20 cellular contexts compared by ENCODE assay signal in the genomic region with DNA sequence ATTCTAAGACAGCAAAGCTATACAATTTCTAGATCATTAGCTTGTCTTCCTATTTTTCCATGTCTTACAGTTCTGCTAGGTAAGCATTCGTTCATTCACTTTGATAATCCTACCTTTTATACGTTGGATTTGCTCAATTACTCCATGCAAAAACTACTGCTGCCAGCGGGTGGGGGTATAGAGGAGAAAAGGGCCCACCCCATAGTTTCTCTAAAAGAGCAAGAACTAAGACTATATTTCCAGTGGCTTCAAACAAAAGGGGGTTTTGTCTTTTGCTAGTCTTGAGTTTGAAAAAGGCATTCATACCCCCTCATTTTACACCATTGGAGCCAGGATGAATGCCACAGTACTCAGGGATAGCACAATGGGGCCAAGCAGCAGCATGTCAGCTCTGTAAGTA.
DNase-seq lines count a peak whose midpoint lies in the region; ATAC-seq, FAIRE-seq and TF ChIP-seq lines count a peak whose summit lies in the region.
"Had no signal": no experiment of that assay in that cellular context is flagged by ENCODE, and none has a peak within 500 bp of the region (broad histone marks: within the 10 kb centered on the region; RNA-seq: fewer than 3 reads in every experiment).

No MANE protein-coding gene starts in this region.

- H3K27ac ChIP-seq in mesendoderm (ENCODE audit: low read depth, low read length), result no peak overlapping the region
- no peak overlapping the region for H3K27ac ChIP-seq in HepG2 (ENCODE audit: extremely low read length, insufficient read depth, low read length)
- H3K27ac ChIP-seq: esophagus squamous epithelium had no signal

- no peak for FAIRE-seq in HepG2 (lab: Jason Lieb, UNC)
- FAIRE-seq: islet of Langerhans had no signal

- WGBS in mesendoderm (ENCODE audit: extremely low coverage, insufficient coverage, low lambda C conversion rate), result no CpG with 5 or more reads among the region's 3 CpGs
- WGBS in HepG2 (ENCODE audit: low lambda C conversion rate), result 3% methylated on average over 3 of the region's 3 CpGs

- TF ChIP-seq CTCF in HFF-Myc (IDR thresholded peaks at IDR 0.05; ENCODE audit: low read depth, low read length, missing control alignments) (peak; percentile 17), cardiac fibroblast (IDR thresholded peaks at IDR 0.05; ENCODE audit: low read depth, low read length) (peak; percentile 16), HepG2 (CRISPR knock-in tag; IDR thresholded peaks at IDR 0.05) (no peak)

- BruUV-seq in HepG2 (replicated peaks; lab: Mats Ljungman, UMichigan), result no TSS peak

- H3K23ac ChIP-seq in mesendoderm (ENCODE audit: low read length), result no peak overlapping the region

- TF ChIP-seq POLR2A in HepG2 (IDR thresholded peaks at IDR 0.05; ENCODE audit: insufficient read depth in 1 of 2, low read depth in 2 of 2, low read length in 2 of 2), result no peak

- POLR2A ChIA-PET in HepG2 (lab: Yijun Ruan, JAX), result no interaction called here

- no peak for TF ChIP-seq EP300 in HepG2 (IDR thresholded peaks at IDR 0.05; ENCODE audit: low read depth in 2 of 2, low read length in 2 of 2)
- no peak for TF ChIP-seq EP300 in HepG2 (CRISPR knock-in tag; IDR thresholded peaks at IDR 0.05; ENCODE audit: borderline replicate concordance)

- H2AFZ ChIP-seq in HepG2 (ENCODE audit: low read length), result no peak overlapping the region

- in situ Hi-C loops in HepG2 (cut with HindIII; ENCODE audit: extremely low pct_ligation_motif_present, low pct_unique_long_range_greater_than_20kb), result no loop called here

- H2BK15ac ChIP-seq in mesendoderm (replicated peaks; ENCODE audit: low read depth), result no peak overlapping the region

- H3K36me3 ChIP-seq in mesendoderm (ENCODE audit: control insufficient read depth, insufficient read depth, low read length), result no peaks in the 10 kb centered on the region
- H3K36me3 ChIP-seq in HepG2 (replicated peaks in 1 of 2; ENCODE audit: control insufficient read depth in 1 of 2, insufficient read depth in 2 of 2, low read length in 2 of 2), result no peaks in the 10 kb centered on the region
- H3K36me3 ChIP-seq: esophagus squamous epithelium, MG63 had no signal

- no peaks in the 10 kb centered on the region for H3K9me3 ChIP-seq in HepG2 (ENCODE audit: low read length)
- H3K9me3 ChIP-seq: esophagus squamous epithelium, MG63 had no signal

- H3K4me3 ChIP-seq in HFF-Myc (replicated peaks; ENCODE audit: low read depth, low read length) (no peak overlapping the region), cardiac fibroblast (replicated peaks in 1 of 2; ENCODE audit: low read depth in 2 of 2, low read length in 2 of 2) (no peak overlapping the region), mesendoderm (ENCODE audit: low read length) (no peak overlapping the region), HepG2 (replicated peaks in 1 of 3; ENCODE audit: insufficient read depth in 1 of 3, low read depth in 2 of 3, low read length in 3 of 3) (no peak overlapping the region)
- H3K4me3 ChIP-seq: esophagus squamous epithelium, MG63 had no signal

- no peak overlapping the region for H2BK120ac ChIP-seq in mesendoderm (ENCODE audit: low read depth, low read length)

- no peak overlapping the region for H3K18ac ChIP-seq in mesendoderm (ENCODE audit: low read length)

- ATAC-seq in HG03280 (IDR thresholded peaks at IDR 0.05; ENCODE audit: unreplicated experiment) (no peak), HepG2 (no peak)
- ATAC-seq: sciatic nerve; stimulated activated naive B cell treated with anti-CD40 and anti-IgM and Interleukin-4, amounts not matched to agents 10 μg/mL and 1 μg/mL and 100 μg/mL, for 72 hours; T-cell had no signal

- no peak overlapping the region for H3K4me2 ChIP-seq in mesendoderm (ENCODE audit: low read length)
- no peak overlapping the region for H3K4me2 ChIP-seq in HepG2 (ENCODE audit: low read depth, low read length)

- H3K4me1 ChIP-seq in mesendoderm (ENCODE audit: control insufficient read depth, low read depth, low read length) (no peaks in the 10 kb centered on the region), HepG2 (ENCODE audit: insufficient read depth, low read length) (no peaks in the 10 kb centered on the region)
- H3K4me1 ChIP-seq: esophagus squamous epithelium had no signal

- no peaks in the 10 kb centered on the region for H4K20me1 ChIP-seq in HepG2 (ENCODE audit: insufficient read depth, low read length)

- no peak for TF ChIP-seq RAD21 in HepG2 (CRISPR knock-in tag; IDR thresholded peaks at IDR 0.05)

- H3K9ac ChIP-seq in mesendoderm (ENCODE audit: low read length), result no peak overlapping the region
- no peak overlapping the region for H3K9ac ChIP-seq in HepG2 (ENCODE audit: insufficient read depth, low read depth, low read length)

- intact Hi-C loops in HepG2 (cut with micrococcal nuclease; ENCODE audit: unreplicated experiment), result no loop called here

- no peak overlapping the region for H2BK5ac ChIP-seq in mesendoderm (ENCODE audit: low read length)

- H2AK5ac ChIP-seq in mesendoderm (ENCODE audit: low read length), result no peak overlapping the region

- H3K79me1 ChIP-seq in mesendoderm (ENCODE audit: low read length), result no peaks in the 10 kb centered on the region

- H3K27me3 ChIP-seq in mesendoderm (ENCODE audit: insufficient read depth, low read length, poor library complexity), result no peaks in the 10 kb centered on the region
- H3K27me3 ChIP-seq in HepG2 (ENCODE audit: control insufficient read depth in 1 of 2, insufficient read depth in 2 of 2, low read length in 2 of 2), result no peaks in the 10 kb centered on the region
- H3K27me3 ChIP-seq: esophagus squamous epithelium, MG63 had no signal

- no peak overlapping the region for H4K5ac ChIP-seq in mesendoderm (ENCODE audit: low read length)

- CTCF ChIA-PET in HepG2 (lab: Yijun Ruan, JAX; ENCODE audit: low intra/inter-chr PET ratio, low total read pairs), result no interaction called here

- H3K4ac ChIP-seq in mesendoderm (ENCODE audit: low read depth, low read length), result no peak overlapping the region

- DNase-seq in D341Med (ENCODE audit: low spot score), result peak; percentile 45
- DNase-seq in HFF-Myc (ENCODE audit: extremely low read depth, low read depth), result no peak
- no peak for DNase-seq in cardiac fibroblast (ENCODE audit: low read depth in 2 of 2)
- peak; percentile 22 for DNase-seq in mesendoderm
- DNase-seq in middle frontal gyrus (ENCODE audit: extremely low spot score, low spot score), result no peak
- no peak for DNase-seq in HepG2 (ENCODE audit: low spot score)
- no peak for DNase-seq in NOMO-1 treated with dmso at 0.1 percent for 144 hours (lab: John Stamatoyannopoulos, UW; ENCODE audit: unreplicated experiment)
- DNase-seq: activated CD4-positive, alpha-beta T cell treated with anti-CD3 and anti-CD28 coated beads, Interleukin-2, amount 10 ng/mL, durations not matched to agents 24 days and 14 days; activated effector memory CD4-positive, alpha-beta T cell treated with Interleukin-2 at 50 U/mL for 16 hours; AML-193; caudate nucleus; esophagus squamous epithelium; MG63; NCI-H187 treated with DMSO at 0.1 percent for 48 hours; SHP77; stimulated activated naive B cell treated with anti-CD40 and anti-IgM and Interleukin-4, amounts not matched to agents 10 μg/mL and 1 μg/mL and 100 μg/mL, for 72 hours; T-cell had no signal

- H3K56ac ChIP-seq in mesendoderm (ENCODE audit: low read length), result no peak overlapping the region

- H4K8ac ChIP-seq in mesendoderm (ENCODE audit: low read depth, low read length), result no peak overlapping the region

- H3K79me2 ChIP-seq in mesendoderm (ENCODE audit: control insufficient read depth, insufficient read depth, low read length), result no peaks in the 10 kb centered on the region
- H3K79me2 ChIP-seq in HepG2 (ENCODE audit: insufficient read depth, low read length), result no peaks in the 10 kb centered on the region

TF ChIP-seq in HepG2, 621 proteins besides CTCF, POLR2A, EP300 and RAD21:
- TF ChIP-seq ZNF33A (CRISPR knock-in tag; IDR thresholded peaks at IDR 0.05; ENCODE audit: borderline replicate concordance) (no peak), NR2F6 (IDR thresholded peaks at IDR 0.05) (no peak), NR2F6 (CRISPR knock-in tag; IDR thresholded peaks at IDR 0.05) (no peak), GATAD2A (CRISPR knock-in tag; IDR thresholded peaks at IDR 0.05) (no peak)

Comparison
In these comparisons a context has a peak if more than half of its experiments do, and no peak if none do; other contexts are left out.
1. DNase-seq: peak in D341Med (single experiment) and mesendoderm (single experiment); none in HFF-Myc (single experiment), cardiac fibroblast (0 of 2), middle frontal gyrus (single experiment), HepG2 (single experiment) and NOMO-1 treated with dmso at 0.1 percent for 144 hours (single experiment).